Comparison of ENCODE assay signal across 1 cellular context in genomic region chr1:32714277-32714676, GRCh38.
A peak's percentile ranks its signal among the peaks of the same experiment; 100 is the strongest.
TF ChIP-seq lines count a peak whose summit lies in the region.

No MANE protein-coding gene starts in this region.

TF ChIP-seq in HepG2, 621 proteins besides CTCF, POLR2A, EP300 and RAD21 (continued from another document and continues in another):
- no peak for TF ChIP-seq ZNF83 (CRISPR knock-in tag; IDR thresholded peaks at IDR 0.05; ENCODE audit: borderline replicate concordance)
- TF ChIP-seq SNRNP70 (IDR thresholded peaks at IDR 0.05; ENCODE audit: low read depth, low read length) = no peak
- no peak for TF ChIP-seq MAFK (conservative IDR thresholded peaks at IDR 0.05 in 1 of 2, IDR thresholded peaks at IDR 0.05 in 1 of 2; ENCODE audit: low read length in 2 of 2)
- no peak for TF ChIP-seq KLF13 (CRISPR knock-in tag; IDR thresholded peaks at IDR 0.05)
- TF ChIP-seq HNF4A (CRISPR knock-in tag; IDR thresholded peaks at IDR 0.05) = peak; percentile 89
- no peak for TF ChIP-seq HNF1A (IDR thresholded peaks at IDR 0.05; ENCODE audit: low read depth)
- 0 out of 2 replicates have a peak, but pooled peaks have one; percentile 29 for TF ChIP-seq HNF1A (CRISPR knock-in tag; IDR thresholded peaks at IDR 0.05; ENCODE audit: borderline replicate concordance)
- TF ChIP-seq FOXP1 (IDR thresholded peaks at IDR 0.05) = peak; percentile 74
- peak; percentile 88 for TF ChIP-seq FOXP1 (CRISPR knock-in tag; IDR thresholded peaks at IDR 0.05)
- peak; percentile 89 for TF ChIP-seq PITX1 (CRISPR knock-in tag; IDR thresholded peaks at IDR 0.05)
- 0 out of 2 replicates have a peak, but pooled peaks have one; percentile 51 for TF ChIP-seq ZMYM2 (CRISPR knock-in tag; IDR thresholded peaks at IDR 0.05)
- TF ChIP-seq SOX6 (IDR thresholded peaks at IDR 0.05) = no peak
- peak; percentile 52 for TF ChIP-seq SOX6 (CRISPR knock-in tag; IDR thresholded peaks at IDR 0.05)
- TF ChIP-seq MIER3 (CRISPR knock-in tag; IDR thresholded peaks at IDR 0.05; ENCODE audit: borderline replicate concordance) = peak; percentile 71; the same call in 1 of the 2 replicates
- no peak for TF ChIP-seq TEAD2 (CRISPR knock-in tag; IDR thresholded peaks at IDR 0.05)
- TF ChIP-seq, protein P1, sequence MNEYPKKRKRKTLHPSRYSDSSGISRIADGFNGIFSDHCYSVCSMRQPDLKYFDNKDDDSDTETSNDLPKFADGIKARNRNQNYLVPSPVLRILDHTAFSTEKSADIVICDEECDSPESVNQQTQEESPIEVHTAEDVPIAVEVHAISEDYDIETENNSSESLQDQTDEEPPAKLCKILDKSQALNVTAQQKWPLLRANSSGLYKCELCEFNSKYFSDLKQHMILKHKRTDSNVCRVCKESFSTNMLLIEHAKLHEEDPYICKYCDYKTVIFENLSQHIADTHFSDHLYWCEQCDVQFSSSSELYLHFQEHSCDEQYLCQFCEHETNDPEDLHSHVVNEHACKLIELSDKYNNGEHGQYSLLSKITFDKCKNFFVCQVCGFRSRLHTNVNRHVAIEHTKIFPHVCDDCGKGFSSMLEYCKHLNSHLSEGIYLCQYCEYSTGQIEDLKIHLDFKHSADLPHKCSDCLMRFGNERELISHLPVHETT (CRISPR knock-in tag; conservative IDR thresholded peaks at IDR 0.05) = 0 out of 2 replicates have a peak, but pooled peaks have one; percentile 43
- 0 out of 2 replicates have a peak, but pooled peaks have one; percentile 22 for TF ChIP-seq SMC3 (IDR thresholded peaks at IDR 0.05; ENCODE audit: low read length)
- TF ChIP-seq ZHX2 (IDR thresholded peaks at IDR 0.05; ENCODE audit: low read depth) = 0 out of 2 replicates have a peak, but pooled peaks have one; percentile 22
- no peak for TF ChIP-seq ZHX2 (CRISPR knock-in tag; IDR thresholded peaks at IDR 0.05; ENCODE audit: borderline replicate concordance)
- TF ChIP-seq MBD4 (IDR thresholded peaks at IDR 0.05; ENCODE audit: borderline replicate concordance, low read length) = no peak
- TF ChIP-seq NCOA2 (CRISPR knock-in tag; IDR thresholded peaks at IDR 0.05) = peak; percentile 35; the same call in 1 of the 2 replicates
- TF ChIP-seq ZNF337 (CRISPR knock-in tag; IDR thresholded peaks at IDR 0.05; ENCODE audit: borderline replicate concordance, low read depth) = no peak
- no peak for TF ChIP-seq ZNF567 (CRISPR knock-in tag; IDR thresholded peaks at IDR 0.05; ENCODE audit: borderline replicate concordance)
- TF ChIP-seq SMYD3 (CRISPR knock-in tag; IDR thresholded peaks at IDR 0.05) = no peak
- TF ChIP-seq HDAC2 (CRISPR knock-in tag; IDR thresholded peaks at IDR 0.05) = peak; percentile 52; the same call in 1 of the 2 replicates
- TF ChIP-seq KDM2A (CRISPR knock-in tag; IDR thresholded peaks at IDR 0.05; ENCODE audit: borderline replicate concordance, low read depth) = no peak
- TF ChIP-seq SALL2 (CRISPR knock-in tag; IDR thresholded peaks at IDR 0.05) = no peak
- TF ChIP-seq ZSCAN5A (CRISPR knock-in tag; IDR thresholded peaks at IDR 0.05; ENCODE audit: borderline replicate concordance) = no peak
- TF ChIP-seq PHF21A (CRISPR knock-in tag; IDR thresholded peaks at IDR 0.05) = peak; percentile 61; the same call in 1 of the 2 replicates
- TF ChIP-seq, protein P2, sequence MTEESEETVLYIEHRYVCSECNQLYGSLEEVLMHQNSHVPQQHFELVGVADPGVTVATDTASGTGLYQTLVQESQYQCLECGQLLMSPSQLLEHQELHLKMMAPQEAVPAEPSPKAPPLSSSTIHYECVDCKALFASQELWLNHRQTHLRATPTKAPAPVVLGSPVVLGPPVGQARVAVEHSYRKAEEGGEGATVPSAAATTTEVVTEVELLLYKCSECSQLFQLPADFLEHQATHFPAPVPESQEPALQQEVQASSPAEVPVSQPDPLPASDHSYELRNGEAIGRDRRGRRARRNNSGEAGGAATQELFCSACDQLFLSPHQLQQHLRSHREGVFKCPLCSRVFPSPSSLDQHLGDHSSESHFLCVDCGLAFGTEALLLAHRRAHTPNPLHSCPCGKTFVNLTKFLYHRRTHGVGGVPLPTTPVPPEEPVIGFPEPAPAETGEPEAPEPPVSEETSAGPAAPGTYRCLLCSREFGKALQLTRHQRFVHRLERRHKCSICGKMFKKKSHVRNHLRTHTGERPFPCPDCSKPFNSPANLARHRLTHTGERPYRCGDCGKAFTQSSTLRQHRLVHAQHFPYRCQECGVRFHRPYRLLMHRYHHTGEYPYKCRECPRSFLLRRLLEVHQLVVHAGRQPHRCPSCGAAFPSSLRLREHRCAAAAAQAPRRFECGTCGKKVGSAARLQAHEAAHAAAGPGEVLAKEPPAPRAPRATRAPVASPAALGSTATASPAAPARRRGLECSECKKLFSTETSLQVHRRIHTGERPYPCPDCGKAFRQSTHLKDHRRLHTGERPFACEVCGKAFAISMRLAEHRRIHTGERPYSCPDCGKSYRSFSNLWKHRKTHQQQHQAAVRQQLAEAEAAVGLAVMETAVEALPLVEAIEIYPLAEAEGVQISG (CRISPR knock-in tag; IDR thresholded peaks at IDR 0.05) = peak; percentile 60
- no peak for TF ChIP-seq NFATC3 (CRISPR knock-in tag; IDR thresholded peaks at IDR 0.05)
- TF ChIP-seq ZNF577 (CRISPR knock-in tag; IDR thresholded peaks at IDR 0.05; ENCODE audit: borderline replicate concordance, low read depth) = no peak
- peak; percentile 81 for TF ChIP-seq FOXO1 (CRISPR knock-in tag; IDR thresholded peaks at IDR 0.05)
- 0 out of 2 replicates have a peak, but pooled peaks have one; percentile 39 for TF ChIP-seq MIER2 (CRISPR knock-in tag; IDR thresholded peaks at IDR 0.05)
- TF ChIP-seq, protein P3, sequence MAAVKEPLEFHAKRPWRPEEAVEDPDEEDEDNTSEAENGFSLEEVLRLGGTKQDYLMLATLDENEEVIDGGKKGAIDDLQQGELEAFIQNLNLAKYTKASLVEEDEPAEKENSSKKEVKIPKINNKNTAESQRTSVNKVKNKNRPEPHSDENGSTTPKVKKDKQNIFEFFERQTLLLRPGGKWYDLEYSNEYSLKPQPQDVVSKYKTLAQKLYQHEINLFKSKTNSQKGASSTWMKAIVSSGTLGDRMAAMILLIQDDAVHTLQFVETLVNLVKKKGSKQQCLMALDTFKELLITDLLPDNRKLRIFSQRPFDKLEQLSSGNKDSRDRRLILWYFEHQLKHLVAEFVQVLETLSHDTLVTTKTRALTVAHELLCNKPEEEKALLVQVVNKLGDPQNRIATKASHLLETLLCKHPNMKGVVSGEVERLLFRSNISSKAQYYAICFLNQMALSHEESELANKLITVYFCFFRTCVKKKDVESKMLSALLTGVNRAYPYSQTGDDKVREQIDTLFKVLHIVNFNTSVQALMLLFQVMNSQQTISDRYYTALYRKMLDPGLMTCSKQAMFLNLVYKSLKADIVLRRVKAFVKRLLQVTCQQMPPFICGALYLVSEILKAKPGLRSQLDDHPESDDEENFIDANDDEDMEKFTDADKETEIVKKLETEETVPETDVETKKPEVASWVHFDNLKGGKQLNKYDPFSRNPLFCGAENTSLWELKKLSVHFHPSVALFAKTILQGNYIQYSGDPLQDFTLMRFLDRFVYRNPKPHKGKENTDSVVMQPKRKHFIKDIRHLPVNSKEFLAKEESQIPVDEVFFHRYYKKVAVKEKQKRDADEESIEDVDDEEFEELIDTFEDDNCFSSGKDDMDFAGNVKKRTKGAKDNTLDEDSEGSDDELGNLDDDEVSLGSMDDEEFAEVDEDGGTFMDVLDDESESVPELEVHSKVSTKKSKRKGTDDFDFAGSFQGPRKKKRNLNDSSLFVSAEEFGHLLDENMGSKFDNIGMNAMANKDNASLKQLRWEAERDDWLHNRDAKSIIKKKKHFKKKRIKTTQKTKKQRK (IDR thresholded peaks at IDR 0.05; ENCODE audit: low read length) = no peak
- no peak for TF ChIP-seq NFKB2 (CRISPR knock-in tag; IDR thresholded peaks at IDR 0.05; ENCODE audit: borderline replicate concordance)
- no peak for TF ChIP-seq RELA (CRISPR knock-in tag; IDR thresholded peaks at IDR 0.05)
- TF ChIP-seq ZMYM4 (CRISPR knock-in tag; IDR thresholded peaks at IDR 0.05) = 0 out of 2 replicates have a peak, but pooled peaks have one; percentile 14
- TF ChIP-seq GABPA (IDR thresholded peaks at IDR 0.05; ENCODE audit: low read depth, low read length) = no peak
- TF ChIP-seq GABPA (CRISPR knock-in tag; IDR thresholded peaks at IDR 0.05; ENCODE audit: low read depth) = no peak
- TF ChIP-seq GATAD2A (CRISPR knock-in tag; IDR thresholded peaks at IDR 0.05) = peak; percentile 80
- peak; percentile 78; the same call in 1 of the 2 replicates for TF ChIP-seq ZNF292 (CRISPR knock-in tag; IDR thresholded peaks at IDR 0.05; ENCODE audit: borderline replicate concordance, low read depth)
- TF ChIP-seq MIXL1 (CRISPR knock-in tag; IDR thresholded peaks at IDR 0.05) = peak; percentile 79
- TF ChIP-seq BORCS8-MEF2B (CRISPR knock-in tag; IDR thresholded peaks at IDR 0.05) = no peak; the same call in 1 of the 2 replicates
- no peak for TF ChIP-seq ZNF253 (CRISPR knock-in tag; IDR thresholded peaks at IDR 0.05; ENCODE audit: borderline replicate concordance)
- TF ChIP-seq NR2F1 (CRISPR knock-in tag; IDR thresholded peaks at IDR 0.05) = 0 out of 4 replicates have a peak, but pooled peaks of 1 of the 2 experiments have one; percentile 23
- no peak for TF ChIP-seq ZBTB42 (CRISPR knock-in tag; IDR thresholded peaks at IDR 0.05)
